In the genomic region with DNA sequence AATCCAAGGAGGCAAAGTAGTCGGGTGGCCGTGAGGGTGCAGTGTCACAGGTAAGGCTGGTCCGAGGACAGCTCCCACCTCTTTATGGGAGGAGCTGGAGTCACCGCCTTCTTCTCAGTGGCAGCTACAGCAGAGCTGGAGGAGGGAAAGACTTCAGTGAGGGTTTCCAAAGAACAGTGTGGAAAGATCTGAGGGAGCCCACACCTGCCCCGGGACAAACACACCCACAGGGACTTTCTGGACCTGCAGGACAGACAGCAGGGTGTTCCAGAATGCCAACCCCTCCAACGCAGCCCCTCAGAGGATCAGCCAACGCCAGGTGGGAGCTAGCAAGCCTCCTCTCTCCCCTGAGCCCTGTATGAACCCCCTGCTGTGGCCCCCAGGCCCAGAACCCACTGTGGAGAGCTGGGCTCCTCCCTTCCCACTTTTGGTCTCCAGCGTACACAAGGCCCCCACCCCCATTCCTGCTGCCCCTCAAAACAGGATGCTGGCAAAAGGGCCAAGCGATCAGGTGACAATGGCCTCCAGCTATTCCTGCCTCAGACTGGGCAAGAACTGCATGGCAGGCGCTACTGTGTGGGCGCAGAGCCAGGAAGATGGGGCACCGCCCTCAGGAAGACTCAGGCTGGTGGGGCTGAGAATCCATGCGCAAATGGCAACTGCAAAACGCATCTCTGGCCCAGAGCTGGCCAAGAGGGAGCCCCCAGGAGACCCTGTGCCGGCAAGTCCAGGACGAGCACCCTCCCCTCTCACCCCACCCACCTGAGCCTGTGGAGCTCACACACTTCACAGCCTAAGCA, we compare ENCODE assay signal across 10 cellular contexts. TPM values are rescaled to one million over a fixed set of nuclear protein-coding genes. Genes with fewer than 3 reads are reported as not detected.
DNase-seq lines count a peak whose midpoint lies in the region; ATAC-seq, FAIRE-seq and TF ChIP-seq lines count a peak whose summit lies in the region.
"Had no signal": no experiment of that assay in that cellular context is flagged by ENCODE, and none has a peak within 500 bp of the region (broad histone marks: within the 10 kb centered on the region; RNA-seq: fewer than 3 reads in every experiment).

No MANE protein-coding gene starts in this region.

- CTCF ChIA-PET in HEK293 (lab: Yijun Ruan, JAX) (interaction anchor here (0.6 to 0.7 kb wide), 2 partner anchors 24 to 41 kb away, joined by 3 read pairs; no protein-coding TSS in a partner anchor), HepG2 (lab: Yijun Ruan, JAX; ENCODE audit: low intra/inter-chr PET ratio, low total read pairs) (no interaction called here)

- H3K36me3 ChIP-seq in HEK293 (ENCODE audit: control insufficient read depth in 2 of 2, insufficient read depth in 1 of 2, low read length in 2 of 2) = peaks cover 27 to 66% of the 10 kb centered on the region in 2 experiments; a peak in 2 of 3 replicates
- H3K36me3 ChIP-seq in SK-N-MC (ENCODE audit: insufficient read depth, low read length) = peaks cover 47% of the 10 kb centered on the region
- peaks cover 14 to 24% of the 10 kb centered on the region in 2 experiments; a peak in 4 of 5 replicates for H3K36me3 ChIP-seq in HepG2 (replicated peaks in 1 of 2; ENCODE audit: control insufficient read depth in 1 of 2, insufficient read depth in 2 of 2, low read length in 2 of 2)

- no peak for TF ChIP-seq EP300 in HepG2 (IDR thresholded peaks at IDR 0.05; ENCODE audit: low read depth in 2 of 2, low read length in 2 of 2)
- no peak for TF ChIP-seq EP300 in HepG2 (CRISPR knock-in tag; IDR thresholded peaks at IDR 0.05; ENCODE audit: borderline replicate concordance)

- no peaks in the 10 kb centered on the region for H3K9me3 Mint-ChIP-seq in activated naive CD8-positive, alpha-beta T cell treated with anti-CD3 and anti-CD28 coated beads for 36 hours

- H3K27ac ChIP-seq in HEK293 (ENCODE audit: extremely low read depth, low read depth, low read length) = no peak overlapping the region
- peak overlapping the region; percentile 60; the same call in 1 of the 2 replicates for H3K27ac ChIP-seq in SK-N-MC
- H3K27ac ChIP-seq in HepG2 (ENCODE audit: extremely low read length, insufficient read depth, low read length) = no peak overlapping the region
- H3K27ac ChIP-seq: body of pancreas had no signal

- DNase-seq in SK-N-MC (ENCODE audit: low read depth, low spot score) = no peak
- no peak for DNase-seq in HepG2 (ENCODE audit: low spot score)
- no peak for DNase-seq in activated naive CD8-positive, alpha-beta T cell treated with anti-CD3 and anti-CD28 coated beads for 36 hours
- DNase-seq: NCI-H2171 treated with DMSO at 0.1 percent for 48 hours, SK-N-SH had no signal

- no peak for TF ChIP-seq RAD21 in HepG2 (CRISPR knock-in tag; IDR thresholded peaks at IDR 0.05)

- H3K27me3 ChIP-seq in HepG2 (ENCODE audit: control insufficient read depth in 1 of 2, insufficient read depth in 2 of 2, low read length in 2 of 2) = no peaks in the 10 kb centered on the region
- H3K27me3 ChIP-seq: body of pancreas had no signal

- no TSS peak for BruUV-seq in HepG2 (replicated peaks; lab: Mats Ljungman, UMichigan)

- H3K27ac Mint-ChIP-seq in activated naive CD8-positive, alpha-beta T cell treated with anti-CD3 and anti-CD28 coated beads for 36 hours = no peak overlapping the region
- H3K27ac Mint-ChIP-seq: progenitor cell of endocrine pancreas had no signal

- H3K79me2 ChIP-seq in HepG2 (ENCODE audit: insufficient read depth, low read length) = peaks cover 12% of the 10 kb centered on the region

- H3K4me3 Mint-ChIP-seq in activated naive CD8-positive, alpha-beta T cell treated with anti-CD3 and anti-CD28 coated beads for 36 hours = no peak overlapping the region

- H3K4me3 ChIP-seq in HEK293 (ENCODE audit: low read depth, low read length) (no peak overlapping the region), SK-N-MC (no peak overlapping the region), HepG2 (replicated peaks in 1 of 3; ENCODE audit: insufficient read depth in 1 of 3, low read depth in 2 of 3, low read length in 3 of 3) (no peak overlapping the region)
- H3K4me3 ChIP-seq: body of pancreas had no signal

- H3K4me2 ChIP-seq in HepG2 (ENCODE audit: low read depth, low read length) = no peak overlapping the region
- H3K4me2 ChIP-seq: SK-N-SH had no signal

- no peak overlapping the region for H3K9ac ChIP-seq in SK-N-MC (ENCODE audit: insufficient read length)
- no peak overlapping the region for H3K9ac ChIP-seq in HepG2 (ENCODE audit: insufficient read depth, low read depth, low read length)
- H3K9ac ChIP-seq: SK-N-SH had no signal

- H3K9me3 ChIP-seq in HEK293 (ENCODE audit: control insufficient read depth, insufficient read depth, low read depth, low read length) = no peaks in the 10 kb centered on the region
- no peaks in the 10 kb centered on the region for H3K9me3 ChIP-seq in SK-N-MC (ENCODE audit: low read depth, low read length)
- H3K9me3 ChIP-seq in HepG2 (ENCODE audit: low read length) = no peaks in the 10 kb centered on the region
- H3K9me3 ChIP-seq: body of pancreas, SK-N-SH had no signal

- TF ChIP-seq CTCF in HEK293 (tag by site-specific recombination; IDR thresholded peaks at IDR 0.05) (no peak), HepG2 (CRISPR knock-in tag; IDR thresholded peaks at IDR 0.05) (no peak)

- peaks cover 35% of the 10 kb centered on the region for H3K36me3 Mint-ChIP-seq in activated naive CD8-positive, alpha-beta T cell treated with anti-CD3 and anti-CD28 coated beads for 36 hours

- TF ChIP-seq POLR2A in HepG2 (IDR thresholded peaks at IDR 0.05; ENCODE audit: insufficient read depth in 1 of 2, low read depth in 2 of 2, low read length in 2 of 2) = no peak

- H3K27me3 Mint-ChIP-seq in activated naive CD8-positive, alpha-beta T cell treated with anti-CD3 and anti-CD28 coated beads for 36 hours = no peaks in the 10 kb centered on the region
- H3K27me3 Mint-ChIP-seq: progenitor cell of endocrine pancreas had no signal

- intact Hi-C loops in HepG2 (cut with micrococcal nuclease; ENCODE audit: unreplicated experiment) = no loop called here

- H2AFZ ChIP-seq in HepG2 (ENCODE audit: low read length) = no peak overlapping the region

- H4K20me1 ChIP-seq in HepG2 (ENCODE audit: insufficient read depth, low read length) = no peaks in the 10 kb centered on the region

- FAIRE-seq in HepG2 (lab: Jason Lieb, UNC) = no peak

- no peak for ATAC-seq in HepG2
- no peak for ATAC-seq in HG03135 (IDR thresholded peaks at IDR 0.05; ENCODE audit: unreplicated experiment)
- no peak for ATAC-seq in HG02973 (IDR thresholded peaks at IDR 0.05; ENCODE audit: unreplicated experiment)
- ATAC-seq: body of pancreas had no signal

- peaks cover 23% of the 10 kb centered on the region for H3K4me1 Mint-ChIP-seq in activated naive CD8-positive, alpha-beta T cell treated with anti-CD3 and anti-CD28 coated beads for 36 hours

- H3K4me1 ChIP-seq in HEK293 (ENCODE audit: control insufficient read depth, insufficient read depth, low read length) (no peaks in the 10 kb centered on the region), HepG2 (ENCODE audit: insufficient read depth, low read length) (peaks cover 23% of the 10 kb centered on the region)

- in situ Hi-C loops in HepG2 (cut with HindIII; ENCODE audit: extremely low pct_ligation_motif_present, low pct_unique_long_range_greater_than_20kb) = no loop called here

- WGBS in HepG2 (ENCODE audit: low lambda C conversion rate) = 88% methylated on average over 12 of the region's 16 CpGs

- POLR2A ChIA-PET in HEK293 (lab: Yijun Ruan, JAX) = interaction anchor here (0.6 to 2.1 kb wide), 4 partner anchors 10 to 236 kb away, joined by 3 to 6 read pairs (median 6); a partner anchor contains a TSS
- POLR2A ChIA-PET in HepG2 (lab: Yijun Ruan, JAX) = interaction anchor here (1.5 kb wide), 1 partner anchor 9 kb away, joined by 8 read pairs; a partner anchor contains a TSS

RNA-seq across cellular contexts. Expression of a gene that starts 3.5 kb away (rescaled TPM):
- total RNA-seq in HepG2 (2016; rRNA removed; fragmentation: Illumina TruSeq; extraction: Trizol) = 44.4 and 99.9 TPM in 2 replicates
- 33.7 and 41.4 TPM in 2 replicates for total RNA-seq in HepG2 (2016; cell fraction: cytosol; rRNA removed; fragmentation: Illumina TruSeq; extraction: Trizol; ENCODE audit: low read depth)
- 38.7 and 105 TPM in 2 replicates for total RNA-seq in HepG2 (2016; cell fraction: insoluble cytoplasmic fraction; rRNA removed; fragmentation: Illumina TruSeq; extraction: Trizol)
- total RNA-seq in HepG2 (2016; cell fraction: membrane; rRNA removed; fragmentation: Illumina TruSeq; extraction: Trizol) = 46.2 and 54.2 TPM in 2 replicates
- 71.9 and 97.9 TPM in 2 replicates for total RNA-seq in HepG2 (2016; cell fraction: nucleus; rRNA removed; fragmentation: Illumina TruSeq; extraction: Trizol)
- polyA plus RNA-seq in HepG2 (2011; rRNA removed) = 79.9 and 83.1 TPM in 2 replicates
- 83.1 and 180 TPM in 2 replicates for polyA plus RNA-seq in HepG2 (2011; cell fraction: cytosol; rRNA removed)
- 74.5 and 85.3 TPM in 2 replicates for polyA plus RNA-seq in HepG2 (2011; cell fraction: nucleus; rRNA removed)
- 39.6 and 41.4 TPM in 2 replicates for polyA plus RNA-seq in HepG2 (2012)
- 44.2 and 49.5 TPM in 2 replicates for polyA plus RNA-seq in HepG2 (2016; cell fraction: cytosol; fragmentation: Illumina TruSeq; extraction: Trizol; ENCODE audit: low read depth)
- polyA plus RNA-seq in HepG2 (2016; cell fraction: insoluble cytoplasmic fraction; fragmentation: Illumina TruSeq; extraction: Trizol; ENCODE audit: low read depth) = 44.8 and 52.3 TPM in 2 replicates
- polyA plus RNA-seq in HepG2 (2016; cell fraction: membrane; fragmentation: Illumina TruSeq; extraction: Trizol; ENCODE audit: low read depth) = 41.2 and 46.0 TPM in 2 replicates
- 165 and 175 TPM in 2 replicates for polyA plus RNA-seq in HepG2 (2016; cell fraction: nucleus; fragmentation: Illumina TruSeq; extraction: Trizol; ENCODE audit: insufficient read depth, low read depth)
- polyA minus RNA-seq in HepG2 (2011; rRNA and poly(A)+ RNA removed; ENCODE audit: low replicate concordance) = 58.2 and 70.2 TPM in 2 replicates
- polyA minus RNA-seq in HepG2 (2011; cell fraction: cytosol; rRNA and poly(A)+ RNA removed) = 23.7 and 37.5 TPM in 2 replicates
- 8.4 and 8.7 TPM in 2 replicates for polyA minus RNA-seq in HepG2 (2011; cell fraction: nucleus; rRNA and poly(A)+ RNA removed)
- 10 to 100 TPM; 71.5 to 77.7 TPM for total RNA-seq in activated naive CD8-positive, alpha-beta T cell treated with anti-CD3 and anti-CD28 coated beads for 36 hours

RNA-seq across cellular contexts. Expression of a gene that starts 9.5 kb away (rescaled TPM):
- 57.2 and 64.5 TPM in 2 replicates for total RNA-seq in HepG2 (2016; rRNA removed; fragmentation: Illumina TruSeq; extraction: Trizol)
- total RNA-seq in HepG2 (2016; cell fraction: cytosol; rRNA removed; fragmentation: Illumina TruSeq; extraction: Trizol; ENCODE audit: low read depth) = 20.0 and 25.8 TPM in 2 replicates
- 65.5 and 75.0 TPM in 2 replicates for total RNA-seq in HepG2 (2016; cell fraction: insoluble cytoplasmic fraction; rRNA removed; fragmentation: Illumina TruSeq; extraction: Trizol)
- total RNA-seq in HepG2 (2016; cell fraction: membrane; rRNA removed; fragmentation: Illumina TruSeq; extraction: Trizol) = 24.2 and 27.6 TPM in 2 replicates
- 26.5 and 38.1 TPM in 2 replicates for total RNA-seq in HepG2 (2016; cell fraction: nucleus; rRNA removed; fragmentation: Illumina TruSeq; extraction: Trizol)
- polyA plus RNA-seq in HepG2 (2011; rRNA removed) = 71.5 and 75.3 TPM in 2 replicates
- polyA plus RNA-seq in HepG2 (2011; cell fraction: cytosol; rRNA removed) = 56.6 and 79.4 TPM in 2 replicates
- polyA plus RNA-seq in HepG2 (2011; cell fraction: nucleus; rRNA removed) = 36.6 and 51.3 TPM in 2 replicates
- polyA plus RNA-seq in HepG2 (2012) = 50.0 and 50.9 TPM in 2 replicates
- polyA plus RNA-seq in HepG2 (2016; cell fraction: cytosol; fragmentation: Illumina TruSeq; extraction: Trizol; ENCODE audit: low read depth) = 29.4 and 33.3 TPM in 2 replicates
- 101 and 102 TPM in 2 replicates for polyA plus RNA-seq in HepG2 (2016; cell fraction: insoluble cytoplasmic fraction; fragmentation: Illumina TruSeq; extraction: Trizol; ENCODE audit: low read depth)
- 32.9 and 35.8 TPM in 2 replicates for polyA plus RNA-seq in HepG2 (2016; cell fraction: membrane; fragmentation: Illumina TruSeq; extraction: Trizol; ENCODE audit: low read depth)
- 67.5 and 70.8 TPM in 2 replicates for polyA plus RNA-seq in HepG2 (2016; cell fraction: nucleus; fragmentation: Illumina TruSeq; extraction: Trizol; ENCODE audit: insufficient read depth, low read depth)
- 160 and 193 TPM in 2 replicates for polyA minus RNA-seq in HepG2 (2011; rRNA and poly(A)+ RNA removed; ENCODE audit: low replicate concordance)
- polyA minus RNA-seq in HepG2 (2011; cell fraction: cytosol; rRNA and poly(A)+ RNA removed) = 44.6 and 56.9 TPM in 2 replicates
- polyA minus RNA-seq in HepG2 (2011; cell fraction: nucleus; rRNA and poly(A)+ RNA removed) = 21.2 and 22.9 TPM in 2 replicates
- total RNA-seq in activated naive CD8-positive, alpha-beta T cell treated with anti-CD3 and anti-CD28 coated beads for 36 hours = 10 to 100 TPM; 78.0 to 84.8 TPM

RNA-seq across cellular contexts. Expression of a gene that starts 9.6 kb away (rescaled TPM):
- total RNA-seq in HepG2 (2016; rRNA removed; fragmentation: Illumina TruSeq; extraction: Trizol) = 281 and 319 TPM in 2 replicates
- 424 and 447 TPM in 2 replicates for total RNA-seq in HepG2 (2016; cell fraction: cytosol; rRNA removed; fragmentation: Illumina TruSeq; extraction: Trizol; ENCODE audit: low read depth)
- total RNA-seq in HepG2 (2016; cell fraction: insoluble cytoplasmic fraction; rRNA removed; fragmentation: Illumina TruSeq; extraction: Trizol) = 291 and 334 TPM in 2 replicates
- total RNA-seq in HepG2 (2016; cell fraction: membrane; rRNA removed; fragmentation: Illumina TruSeq; extraction: Trizol) = 667 and 807 TPM in 2 replicates
- 139 and 147 TPM in 2 replicates for total RNA-seq in HepG2 (2016; cell fraction: nucleus; rRNA removed; fragmentation: Illumina TruSeq; extraction: Trizol)
- polyA plus RNA-seq in HepG2 (2011; rRNA removed) = 521 and 545 TPM in 2 replicates
- polyA plus RNA-seq in HepG2 (2011; cell fraction: cytosol; rRNA removed) = 604 and 791 TPM in 2 replicates
- polyA plus RNA-seq in HepG2 (2011; cell fraction: nucleus; rRNA removed) = 232 and 285 TPM in 2 replicates
- 1,428 and 2,679 TPM in 2 replicates for polyA plus RNA-seq in HepG2 (2012)
- 858 and 886 TPM in 2 replicates for polyA plus RNA-seq in HepG2 (2016; cell fraction: cytosol; fragmentation: Illumina TruSeq; extraction: Trizol; ENCODE audit: low read depth)
- polyA plus RNA-seq in HepG2 (2016; cell fraction: insoluble cytoplasmic fraction; fragmentation: Illumina TruSeq; extraction: Trizol; ENCODE audit: low read depth) = 429 and 441 TPM in 2 replicates
- 1,075 and 1,148 TPM in 2 replicates for polyA plus RNA-seq in HepG2 (2016; cell fraction: membrane; fragmentation: Illumina TruSeq; extraction: Trizol; ENCODE audit: low read depth)
- 346 and 368 TPM in 2 replicates for polyA plus RNA-seq in HepG2 (2016; cell fraction: nucleus; fragmentation: Illumina TruSeq; extraction: Trizol; ENCODE audit: insufficient read depth, low read depth)
- polyA minus RNA-seq in HepG2 (2011; rRNA and poly(A)+ RNA removed; ENCODE audit: low replicate concordance) = 312 and 362 TPM in 2 replicates
- 181 and 188 TPM in 2 replicates for polyA minus RNA-seq in HepG2 (2011; cell fraction: cytosol; rRNA and poly(A)+ RNA removed)
- polyA minus RNA-seq in HepG2 (2011; cell fraction: nucleus; rRNA and poly(A)+ RNA removed) = 59.9 and 62.0 TPM in 2 replicates
- total RNA-seq in activated naive CD8-positive, alpha-beta T cell treated with anti-CD3 and anti-CD28 coated beads for 36 hours = 1,000 to 10,000 TPM; 2,304 to 2,331 TPM

RNA-seq across cellular contexts. Expression of a gene that starts 31.4 kb away (rescaled TPM):
- total RNA-seq in HepG2 (2016; rRNA removed; fragmentation: Illumina TruSeq; extraction: Trizol) = 0.15 and 0.18 TPM in 2 replicates
- total RNA-seq in HepG2 (2016; cell fraction: cytosol; rRNA removed; fragmentation: Illumina TruSeq; extraction: Trizol; ENCODE audit: low read depth) = not detected in 2 replicates
- total RNA-seq in HepG2 (2016; cell fraction: insoluble cytoplasmic fraction; rRNA removed; fragmentation: Illumina TruSeq; extraction: Trizol) = 0.06 and 0.35 TPM in 2 replicates
- total RNA-seq in HepG2 (2016; cell fraction: membrane; rRNA removed; fragmentation: Illumina TruSeq; extraction: Trizol) = 0.07 and 0.28 TPM in 2 replicates
- 0.12 and 0.22 TPM in 2 replicates for total RNA-seq in HepG2 (2016; cell fraction: nucleus; rRNA removed; fragmentation: Illumina TruSeq; extraction: Trizol)
- polyA plus RNA-seq in HepG2 (2011; rRNA removed) = 0.20 and 0.73 TPM in 2 replicates
- 0.32 and 0.46 TPM in 2 replicates for polyA plus RNA-seq in HepG2 (2011; cell fraction: cytosol; rRNA removed)
- 1.5 and 1.8 TPM in 2 replicates for polyA plus RNA-seq in HepG2 (2011; cell fraction: nucleus; rRNA removed)
- polyA plus RNA-seq in HepG2 (2012) = 0.27 and 0.32 TPM in 2 replicates
- polyA plus RNA-seq in HepG2 (2016; cell fraction: cytosol; fragmentation: Illumina TruSeq; extraction: Trizol; ENCODE audit: low read depth) = not detected in 2 replicates
- 0.22 TPM in 1 of 2 replicates, not detected in the other for polyA plus RNA-seq in HepG2 (2016; cell fraction: insoluble cytoplasmic fraction; fragmentation: Illumina TruSeq; extraction: Trizol; ENCODE audit: low read depth)
- 0.12 TPM in 1 of 2 replicates, not detected in the other for polyA plus RNA-seq in HepG2 (2016; cell fraction: membrane; fragmentation: Illumina TruSeq; extraction: Trizol; ENCODE audit: low read depth)
- 0.45 and 0.62 TPM in 2 replicates for polyA plus RNA-seq in HepG2 (2016; cell fraction: nucleus; fragmentation: Illumina TruSeq; extraction: Trizol; ENCODE audit: insufficient read depth, low read depth)
- 0.32 TPM in 1 of 2 replicates, not detected in the other for polyA minus RNA-seq in HepG2 (2011; rRNA and poly(A)+ RNA removed; ENCODE audit: low replicate concordance)
- not detected in 2 replicates for polyA minus RNA-seq in HepG2 (2011; cell fraction: cytosol; rRNA and poly(A)+ RNA removed)
- polyA minus RNA-seq in HepG2 (2011; cell fraction: nucleus; rRNA and poly(A)+ RNA removed) = 0.77 and 1.5 TPM in 2 replicates
- under 1 TPM; 0.47 to 0.64 TPM for total RNA-seq in activated naive CD8-positive, alpha-beta T cell treated with anti-CD3 and anti-CD28 coated beads for 36 hours

RNA-seq across cellular contexts. Expression of a gene that starts 52.3 kb away (rescaled TPM):
- total RNA-seq in HepG2 (2016; rRNA removed; fragmentation: Illumina TruSeq; extraction: Trizol) = 0.20 and 0.80 TPM in 2 replicates
- total RNA-seq in HepG2 (2016; cell fraction: cytosol; rRNA removed; fragmentation: Illumina TruSeq; extraction: Trizol; ENCODE audit: low read depth) = 0.10 and 0.35 TPM in 2 replicates
- 0.27 and 0.80 TPM in 2 replicates for total RNA-seq in HepG2 (2016; cell fraction: insoluble cytoplasmic fraction; rRNA removed; fragmentation: Illumina TruSeq; extraction: Trizol)
- total RNA-seq in HepG2 (2016; cell fraction: membrane; rRNA removed; fragmentation: Illumina TruSeq; extraction: Trizol) = 0.48 and 0.71 TPM in 2 replicates
- total RNA-seq in HepG2 (2016; cell fraction: nucleus; rRNA removed; fragmentation: Illumina TruSeq; extraction: Trizol) = 0.78 and 1.6 TPM in 2 replicates
- 21.7 and 39.9 TPM in 2 replicates for polyA plus RNA-seq in HepG2 (2011; rRNA removed)
- polyA plus RNA-seq in HepG2 (2011; cell fraction: cytosol; rRNA removed) = 24.1 and 25.1 TPM in 2 replicates
- polyA plus RNA-seq in HepG2 (2011; cell fraction: nucleus; rRNA removed) = 62.7 and 74.1 TPM in 2 replicates
- polyA plus RNA-seq in HepG2 (2012) = 15.1 and 16.8 TPM in 2 replicates
- polyA plus RNA-seq in HepG2 (2016; cell fraction: cytosol; fragmentation: Illumina TruSeq; extraction: Trizol; ENCODE audit: low read depth) = 0.22 and 0.23 TPM in 2 replicates
- polyA plus RNA-seq in HepG2 (2016; cell fraction: insoluble cytoplasmic fraction; fragmentation: Illumina TruSeq; extraction: Trizol; ENCODE audit: low read depth) = 0.29 and 0.58 TPM in 2 replicates
- 0.19 TPM in 2 replicates for polyA plus RNA-seq in HepG2 (2016; cell fraction: membrane; fragmentation: Illumina TruSeq; extraction: Trizol; ENCODE audit: low read depth)
- 2.5 and 3.1 TPM in 2 replicates for polyA plus RNA-seq in HepG2 (2016; cell fraction: nucleus; fragmentation: Illumina TruSeq; extraction: Trizol; ENCODE audit: insufficient read depth, low read depth)
- 0.14 and 19.3 TPM in 2 replicates for polyA minus RNA-seq in HepG2 (2011; rRNA and poly(A)+ RNA removed; ENCODE audit: low replicate concordance)
- polyA minus RNA-seq in HepG2 (2011; cell fraction: cytosol; rRNA and poly(A)+ RNA removed) = 14.2 and 17.5 TPM in 2 replicates
- polyA minus RNA-seq in HepG2 (2011; cell fraction: nucleus; rRNA and poly(A)+ RNA removed) = 14.4 and 18.8 TPM in 2 replicates
- total RNA-seq in activated naive CD8-positive, alpha-beta T cell treated with anti-CD3 and anti-CD28 coated beads for 36 hours = 1 to 10 TPM; 1.9 to 2.1 TPM
